In the genomic region with DNA sequence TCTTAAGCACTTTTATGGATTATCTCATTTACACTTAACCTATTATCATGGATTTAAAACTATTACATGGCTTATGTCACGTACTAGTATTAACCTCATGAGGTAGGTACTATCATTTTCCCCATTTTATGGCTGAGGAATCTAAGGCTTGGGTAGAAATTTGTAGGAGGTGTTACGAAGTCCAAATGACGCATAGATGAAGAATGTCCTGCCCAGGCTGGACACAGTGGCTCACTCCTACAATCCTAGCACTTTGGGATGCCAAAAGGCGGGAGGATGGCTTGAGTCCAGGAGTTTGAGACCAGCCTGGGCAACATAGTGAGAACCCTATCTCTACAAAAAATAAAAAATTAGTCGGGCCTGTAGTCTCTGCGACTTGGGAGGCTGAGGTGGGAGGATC, we compare ENCODE assay signal across 21 cellular contexts. TPM values are rescaled to one million over a fixed set of nuclear protein-coding genes. Genes with fewer than 3 reads are reported as not detected.
DNase-seq lines count a peak whose midpoint lies in the region; ATAC-seq, FAIRE-seq and TF ChIP-seq lines count a peak whose summit lies in the region.
"Had no signal": no experiment of that assay in that cellular context is flagged by ENCODE, and none has a peak within 500 bp of the region (broad histone marks: within the 10 kb centered on the region; RNA-seq: fewer than 3 reads in every experiment).

No MANE protein-coding gene starts in this region.

- no peaks in the 10 kb centered on the region for H3K79me2 ChIP-seq in SK-N-SH (ENCODE audit: insufficient read depth)
- no peaks in the 10 kb centered on the region for H3K79me2 ChIP-seq in astrocyte (ENCODE audit: insufficient read depth, low read length)

- H3K27ac ChIP-seq in SK-N-SH (ENCODE audit: low read depth in 2 of 2, low read length in 1 of 2) (no peak overlapping the region), astrocyte (ENCODE audit: low read depth, low read length) (no peak overlapping the region)
- H3K27ac ChIP-seq: 22Rv1, right atrium auricular region had no signal

- H3K4me3 Mint-ChIP-seq in astrocyte (ENCODE audit: unreplicated experiment) (peak overlapping the region; percentile 34), neural crest cell (peak overlapping the region; percentile 57)
- H3K4me3 Mint-ChIP-seq: activated naive CD8-positive, alpha-beta T cell treated with anti-CD3 and anti-CD28 coated beads for 36 hours; central memory CD8-positive, alpha-beta T cell; effector memory CD8-positive, alpha-beta T cell; nephron progenitor cell had no signal

- no peak for TF ChIP-seq EP300 in SK-N-SH (IDR thresholded peaks at IDR 0.05; ENCODE audit: borderline replicate concordance in 1 of 2, low read depth in 1 of 2, low read length in 1 of 2)
- no peak for TF ChIP-seq EP300 in Ishikawa (IDR thresholded peaks at IDR 0.05; ENCODE audit: borderline replicate concordance)

- TF ChIP-seq RAD21 in SK-N-SH (IDR thresholded peaks at IDR 0.05; ENCODE audit: low read length) (no peak), Ishikawa (IDR thresholded peaks at IDR 0.05; ENCODE audit: low read depth) (no peak)

- no peaks in the 10 kb centered on the region for H3K9me2 ChIP-seq in SK-N-SH

- H3K9me3 Mint-ChIP-seq in astrocyte (ENCODE audit: unreplicated experiment) (no peaks in the 10 kb centered on the region), neural crest cell (no peaks in the 10 kb centered on the region)
- H3K9me3 Mint-ChIP-seq: activated naive CD8-positive, alpha-beta T cell treated with anti-CD3 and anti-CD28 coated beads for 36 hours; CD4-positive, alpha-beta T cell; central memory CD8-positive, alpha-beta T cell; effector memory CD8-positive, alpha-beta T cell; nephron progenitor cell had no signal

- H3K4me3 ChIP-seq in SK-N-SH (ENCODE audit: low read depth in 2 of 2, low read length in 1 of 2) (no peak overlapping the region), astrocyte (ENCODE audit: insufficient read depth, low read depth, low read length) (no peak overlapping the region)
- H3K4me3 ChIP-seq: right atrium auricular region, thoracic aorta had no signal

- H3K4me1 ChIP-seq in SK-N-SH (ENCODE audit: control insufficient read depth in 1 of 2, insufficient read depth in 2 of 2, low read depth in 1 of 2, low read length in 1 of 2) (peaks cover 0 to 9% of the 10 kb centered on the region in 2 experiments; a peak in 1 of 4 replicates), astrocyte (ENCODE audit: insufficient read depth, low read length) (peaks cover 14% of the 10 kb centered on the region)

- ATAC-seq in SK-N-SH treated with all-trans-retinoic acid at 6 μM for 48 hours (no peak), GM18517 (IDR thresholded peaks at IDR 0.05; ENCODE audit: unreplicated experiment) (no peak)
- ATAC-seq: effector memory CD8-positive, alpha-beta T cell had no signal

- H2AFZ ChIP-seq in SK-N-SH (ENCODE audit: low read depth) (no peak overlapping the region), astrocyte (ENCODE audit: low read depth, low read length) (no peak overlapping the region)

- H3K4me1 Mint-ChIP-seq in astrocyte (ENCODE audit: low read depth, unreplicated experiment) (peaks cover 10% of the 10 kb centered on the region), neural crest cell (peaks cover 15% of the 10 kb centered on the region)

- TF ChIP-seq CTCF in SK-N-SH (IDR thresholded peaks at IDR 0.05) (no peak), astrocyte (IDR thresholded peaks at IDR 0.05; ENCODE audit: insufficient read depth, low read depth, low read length) (no peak), neural crest cell (conservative IDR thresholded peaks at IDR 0.05) (no peak)

- H3F3A ChIP-seq in SK-N-SH (replicated peaks; ENCODE audit: insufficient read depth): peaks cover 10% of the 10 kb centered on the region

- H4K20me1 ChIP-seq in SK-N-SH (ENCODE audit: insufficient read depth): no peaks in the 10 kb centered on the region
- no peaks in the 10 kb centered on the region for H4K20me1 ChIP-seq in astrocyte (ENCODE audit: insufficient read depth, low read length)

- POLR2A ChIA-PET in SK-N-SH (lab: Yijun Ruan, JAX): no interaction called here

- 54% methylated on average over 6 of the region's 6 CpGs for WGBS in SK-N-SH (ENCODE audit: low lambda C conversion rate)

- no peaks in the 10 kb centered on the region for H3K27me3 ChIP-seq in SK-N-SH (ENCODE audit: insufficient read depth)
- peaks cover 17% of the 10 kb centered on the region for H3K27me3 ChIP-seq in astrocyte (ENCODE audit: insufficient read depth, low read length)
- H3K27me3 ChIP-seq: right atrium auricular region had no signal

- H3K36me3 Mint-ChIP-seq in astrocyte (ENCODE audit: low read depth, unreplicated experiment) (no peaks in the 10 kb centered on the region), neural crest cell (ENCODE audit: low read depth) (no peaks in the 10 kb centered on the region)
- H3K36me3 Mint-ChIP-seq: activated naive CD8-positive, alpha-beta T cell treated with anti-CD3 and anti-CD28 coated beads for 36 hours had no signal

- no peaks in the 10 kb centered on the region for H3K36me3 ChIP-seq in SK-N-SH (replicated peaks in 1 of 2; ENCODE audit: control insufficient read depth in 1 of 2, insufficient read depth in 2 of 2, low read length in 1 of 2)
- H3K36me3 ChIP-seq in astrocyte (ENCODE audit: insufficient read depth, low read length): no peaks in the 10 kb centered on the region
- H3K36me3 ChIP-seq: right atrium auricular region, thoracic aorta had no signal

- no peak for FAIRE-seq in astrocyte (lab: Jason Lieb, UNC)

- H3K27me3 Mint-ChIP-seq in astrocyte (ENCODE audit: low read depth, unreplicated experiment) (peaks cover 40% of the 10 kb centered on the region), neural crest cell (ENCODE audit: low read depth) (peaks cover 59% of the 10 kb centered on the region)

- DNase-seq in SK-N-SH: no peak
- DNase-seq in astrocyte (ENCODE audit: low read depth): peak; percentile 64
- DNase-seq in neural crest cell (ENCODE audit: low read depth, low spot score): no peak
- no peak for DNase-seq in iPS-NIHi7 (ENCODE audit: extremely low spot score)
- DNase-seq in NK-92 treated with Interleukin-12 subunit alpha and Interleukin-12 subunit beta, amount 100 ng/mL, for 24 hours (lab: John Stamatoyannopoulos, UW): no peak
- DNase-seq: activated CD4-positive, CD25-positive, alpha-beta regulatory T cell; effector memory CD8-positive, alpha-beta T cell; GF-D8; NCI-H1105 treated with DMSO at 0.1 percent for 48 hours; NCI-H2227 treated with DMSO at 0.1 percent for 48 hours; nephron progenitor cell; OCI-M1 had no signal

- H3K27ac Mint-ChIP-seq in astrocyte (ENCODE audit: unreplicated experiment) (no peak overlapping the region), neural crest cell (ENCODE audit: unreplicated experiment) (no peak overlapping the region)
- H3K27ac Mint-ChIP-seq: activated naive CD8-positive, alpha-beta T cell treated with anti-CD3 and anti-CD28 coated beads for 36 hours; CD4-positive, alpha-beta T cell; effector memory CD8-positive, alpha-beta T cell; nephron progenitor cell had no signal

- CTCF ChIA-PET in SK-N-SH (lab: Yijun Ruan, JAX): interaction anchor here (1.2 kb wide), 1 partner anchor 11 kb away, joined by 4 read pairs; no protein-coding TSS in a partner anchor

- no peaks in the 10 kb centered on the region for H3K9me3 ChIP-seq in SK-N-SH
- no peaks in the 10 kb centered on the region for H3K9me3 ChIP-seq in astrocyte (ENCODE audit: insufficient read depth, low read depth, low read length)
- H3K9me3 ChIP-seq: right atrium auricular region, thoracic aorta had no signal

- H3K9ac ChIP-seq in SK-N-SH (no peak overlapping the region), astrocyte (ENCODE audit: low read length) (no peak overlapping the region)

- H3K4me2 ChIP-seq in SK-N-SH: peak overlapping the region; percentile 15; the same call in 1 of the 2 replicates
- H3K4me2 ChIP-seq in astrocyte (ENCODE audit: low read length): peak overlapping the region; percentile 45

TF ChIP-seq in SK-N-SH treated with all-trans-retinoic acid at 6 μM for 48 hours, 23 proteins besides CTCF, POLR2A, EP300 and RAD21 (continues in another document):
- TF ChIP-seq GLIS3 (CRISPR knock-in tag; IDR thresholded peaks at IDR 0.05): no peak
- TF ChIP-seq ISL1 (CRISPR knock-in tag; IDR thresholded peaks at IDR 0.05): no peak

TF ChIP-seq in Ishikawa, 13 proteins besides CTCF, POLR2A, EP300 and RAD21:
- peak; percentile 52 for TF ChIP-seq TEAD4 (IDR thresholded peaks at IDR 0.05)
- TF ChIP-seq NFIC (IDR thresholded peaks at IDR 0.05): peak; percentile 55
- TF ChIP-seq, protein P1, sequence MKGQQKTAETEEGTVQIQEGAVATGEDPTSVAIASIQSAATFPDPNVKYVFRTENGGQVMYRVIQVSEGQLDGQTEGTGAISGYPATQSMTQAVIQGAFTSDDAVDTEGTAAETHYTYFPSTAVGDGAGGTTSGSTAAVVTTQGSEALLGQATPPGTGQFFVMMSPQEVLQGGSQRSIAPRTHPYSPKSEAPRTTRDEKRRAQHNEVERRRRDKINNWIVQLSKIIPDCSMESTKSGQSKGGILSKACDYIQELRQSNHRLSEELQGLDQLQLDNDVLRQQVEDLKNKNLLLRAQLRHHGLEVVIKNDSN (IDR thresholded peaks at IDR 0.05): no peak
- no peak for TF ChIP-seq FOXM1 (IDR thresholded peaks at IDR 0.05; ENCODE audit: borderline replicate concordance, low read depth)
- TF ChIP-seq TCF12 (IDR thresholded peaks at IDR 0.05; ENCODE audit: low read depth): no peak
TF ChIP-seq in Ishikawa: peak in this region for 2.

RNA-seq across cellular contexts. Expression of a gene that starts 4.8 kb away (rescaled TPM):
- polyA plus RNA-seq in SK-N-SH (2012; rRNA removed): 5.4 and 11.9 TPM in 2 replicates
- 4.7 and 10.1 TPM in 2 replicates for polyA plus RNA-seq in SK-N-SH (2012; cell fraction: cytosol; rRNA removed)
- polyA plus RNA-seq in SK-N-SH (2012; cell fraction: nucleus; rRNA removed): 3.3 and 3.6 TPM in 2 replicates
- total RNA-seq in astrocyte: not detected in 2 replicates
- 7.1 and 7.7 TPM in 2 replicates for total RNA-seq in neural crest cell
- total RNA-seq: activated naive CD8-positive, alpha-beta T cell treated with anti-CD3 and anti-CD28 coated beads for 36 hours; CD4-positive, alpha-beta T cell had no signal

RNA-seq across cellular contexts. Expression of a gene that starts 25.4 kb away (rescaled TPM):
- polyA plus RNA-seq in SK-N-SH (2012; rRNA removed): 12.6 and 14.7 TPM in 2 replicates
- polyA plus RNA-seq in SK-N-SH (2012; cell fraction: cytosol; rRNA removed): 4.0 and 7.1 TPM in 2 replicates
- polyA plus RNA-seq in SK-N-SH (2012; cell fraction: nucleus; rRNA removed): 40.0 and 52.6 TPM in 2 replicates
- total RNA-seq in astrocyte: 0.82 and 1.8 TPM in 2 replicates
- 87.3 and 93.1 TPM in 2 replicates for total RNA-seq in neural crest cell

RNA-seq across cellular contexts. Expression of a gene that starts 57.7 kb away (rescaled TPM):
- 0.48 and 0.71 TPM in 2 replicates for polyA plus RNA-seq in SK-N-SH (2012; rRNA removed)
- polyA plus RNA-seq in SK-N-SH (2012; cell fraction: cytosol; rRNA removed): 0.23 and 0.35 TPM in 2 replicates
- polyA plus RNA-seq in SK-N-SH (2012; cell fraction: nucleus; rRNA removed): 0.36 and 0.44 TPM in 2 replicates
- total RNA-seq in astrocyte (0.22 TPM in 1 of 2 replicates, not detected in the other), neural crest cell (not detected in 2 replicates)
- total RNA-seq: activated naive CD8-positive, alpha-beta T cell treated with anti-CD3 and anti-CD28 coated beads for 36 hours; CD4-positive, alpha-beta T cell had no signal

Comparison
In these comparisons a context has a peak if more than half of its experiments do, and no peak if none do; other contexts are left out.
1. RNA of a gene that starts 25.4 kb away (total RNA-seq): 87.3 to 93.1 TPM in neural crest cell; 0.82 to 1.8 TPM in astrocyte; every median in the first group is over 10 times any median in the second.